ENCODE assay signal across 8 cellular contexts in the genomic region with DNA sequence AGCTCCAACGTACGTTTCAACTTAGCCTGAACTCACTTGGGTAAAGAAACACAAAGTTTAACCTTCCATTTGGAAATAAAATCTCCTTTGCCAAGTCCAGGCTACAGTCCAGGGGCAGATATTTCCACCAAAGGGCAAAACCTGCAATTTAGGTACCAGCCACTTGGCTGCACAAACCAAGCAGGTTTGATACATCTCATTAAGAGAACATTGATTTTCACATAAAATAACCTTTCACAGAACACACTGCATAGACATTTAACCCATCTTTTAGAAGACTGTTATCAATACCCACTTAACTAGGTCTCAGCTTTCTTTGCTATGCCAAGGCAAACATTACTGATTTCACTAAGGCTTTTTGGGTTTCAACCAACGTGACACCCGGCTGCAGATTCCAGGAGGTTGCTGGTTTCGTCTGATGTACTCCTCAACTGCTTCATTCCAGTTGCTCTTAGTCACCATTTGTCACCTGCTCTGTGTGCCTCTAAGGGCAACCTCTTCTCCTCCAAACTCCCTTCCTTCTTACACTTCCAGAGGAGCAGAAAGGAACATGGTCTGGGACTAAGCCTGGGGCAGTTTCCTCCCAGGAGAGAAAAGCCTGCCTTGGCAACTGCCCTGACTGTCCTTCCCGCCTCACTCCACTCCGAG.
DNase-seq lines count a peak whose midpoint lies in the region; ATAC-seq and TF ChIP-seq lines count a peak whose summit lies in the region.
"Had no signal": no experiment of that assay in that cellular context is flagged by ENCODE, and none has a peak within 500 bp of the region (broad histone marks: within the 10 kb centered on the region; RNA-seq: fewer than 3 reads in every experiment).

No MANE protein-coding gene starts in this region.

- H2AFZ ChIP-seq in HCT116 (ENCODE audit: low read depth, low read length, poor library complexity, severe bottlenecking), result no peak overlapping the region

- ATAC-seq in HCT116 (peak; percentile 80), thoracic aorta (ENCODE audit: insufficient number of reproducible peaks, low FRiP score, low read depth) (no peak), HG03457 (IDR thresholded peaks at IDR 0.05; ENCODE audit: unreplicated experiment) (no peak)

- H3K36me3 ChIP-seq in HCT116 (ENCODE audit: control insufficient read depth in 1 of 2, insufficient read depth in 2 of 2, low read length in 2 of 2), result no peaks in the 10 kb centered on the region; a peak in 1 of 4 replicates
- no peaks in the 10 kb centered on the region for H3K36me3 ChIP-seq in thoracic aorta

- H3K4me2 ChIP-seq in HCT116 (ENCODE audit: low read length), result peak overlapping the region; percentile 58

- TF ChIP-seq CTCF in HCT116 (IDR thresholded peaks at IDR 0.05 in 2 of 3, conservative IDR thresholded peaks at IDR 0.05 in 1 of 3; ENCODE audit: borderline replicate concordance in 1 of 3, insufficient read depth in 1 of 3, low read depth in 2 of 3, low read length in 2 of 3) (peak in 2 of 3 experiments; percentile 7 to 46; a peak in 2 of 6 replicates), thoracic aorta (IDR thresholded peaks at IDR 0.05) (no peak)

- H3K4me1 ChIP-seq in HCT116 (ENCODE audit: control insufficient read depth in 1 of 2, insufficient read depth in 2 of 2, low read length in 2 of 2) (peaks cover 19 to 68% of the 10 kb centered on the region in 2 experiments), thoracic aorta (ENCODE audit: control insufficient read depth in 1 of 2, low read depth in 2 of 2) (peaks cover 10 to 35% of the 10 kb centered on the region in 2 donors)

- no peaks in the 10 kb centered on the region for H4K20me1 ChIP-seq in HCT116 (ENCODE audit: insufficient read depth)

- H3K9me3 ChIP-seq in HCT116 (ENCODE audit: control insufficient read depth in 1 of 2, insufficient read depth in 1 of 2, low read depth in 1 of 2, low read length in 2 of 2) (no peaks in the 10 kb centered on the region), thoracic aorta (no peaks in the 10 kb centered on the region)

- H3K4me3 ChIP-seq in HCT116 (replicated peaks in 1 of 2; ENCODE audit: low read depth in 1 of 2, low read length in 2 of 2) (peak overlapping the region in 1 of 2 experiments; percentile 13; a peak in 1 of 4 replicates), thoracic aorta (peak overlapping the region; percentile 1)

- no TSS peak for BruUV-seq in HCT116 (replicated peaks; lab: Mats Ljungman, UMichigan)

- peak; percentile 64 for DNase-seq in HCT116 (ENCODE audit: low read depth, low spot score)
- DNase-seq in SW480 (ENCODE audit: low spot score), result peak; percentile 35
- peak; percentile 41 for DNase-seq in glomerular visceral epithelial cell (ENCODE audit: extremely low spot score)
- no peak for DNase-seq in thoracic aorta (ENCODE audit: low spot score)
- no peak for DNase-seq in NCI-H82 (lab: John Stamatoyannopoulos, UW)
- no peak for DNase-seq in NOMO-1 treated with dmso at 0.1 percent for 144 hours (lab: John Stamatoyannopoulos, UW; ENCODE audit: unreplicated experiment)
- DNase-seq: activated CD4-positive, alpha-beta T cell treated with anti-CD3 and anti-CD28 coated beads, Interleukin-2, amount 50 U/mL, for 48 hours had no signal

- POLR2A ChIA-PET in HCT116 (lab: Charles Lee), result no interaction called here

- H3K27ac ChIP-seq in HCT116 (ENCODE audit: low read depth, low read length) (peak overlapping the region; percentile 30; the same call in 1 of the 2 replicates), thoracic aorta (peak overlapping the region; percentile 50 to 82)

- peak overlapping the region; percentile 18; the same call in 1 of the 2 replicates for H3K9ac ChIP-seq in HCT116 (ENCODE audit: low read length)

- H3K79me2 ChIP-seq in HCT116 (ENCODE audit: insufficient read depth, low read length), result no peaks in the 10 kb centered on the region

- RAD21 ChIA-PET in HCT116 (lab: Charles Lee; ENCODE audit: low non-redundant PET in 1 of 2, low total read pairs in 2 of 2, uncharacterized antibody in 2 of 2, unreplicated experiment in 2 of 2), result no interaction called here

- H3K27me3 ChIP-seq in HCT116 (ENCODE audit: insufficient read depth, low read length) (no peaks in the 10 kb centered on the region), thoracic aorta (replicated peaks; ENCODE audit: insufficient read depth) (no peaks in the 10 kb centered on the region)

- no peak for TF ChIP-seq POLR2A in HCT116 (IDR thresholded peaks at IDR 0.05; ENCODE audit: borderline replicate concordance, extremely low read depth, insufficient read depth, insufficient read length)

- intact Hi-C loops in HCT116 (cut with micrococcal nuclease), result no loop called here

- no peaks in the 10 kb centered on the region for H3K9me2 ChIP-seq in HCT116 (ENCODE audit: insufficient read depth)

- CTCF ChIA-PET in HCT116 (lab: Charles Lee), result interaction anchor here (0.7 to 1.6 kb wide), 2 partner anchors 11 to 92 kb away, joined by 3 to 4 read pairs; no protein-coding TSS in a partner anchor

- peak; percentile 7; the same call in 1 of the 2 replicates for TF ChIP-seq RAD21 in HCT116 (IDR thresholded peaks at IDR 0.05; ENCODE audit: low read depth)

TF ChIP-seq in HCT116, 20 proteins besides CTCF, POLR2A, EP300 and RAD21:
- no peak for TF ChIP-seq ZNF274 (IDR thresholded peaks at IDR 0.05; ENCODE audit: low read depth, low read length)
- TF ChIP-seq CBX3 (IDR thresholded peaks at IDR 0.05; ENCODE audit: low read depth), result peak; percentile 65; the same call in 1 of the 2 replicates
- TF ChIP-seq, protein P1, sequence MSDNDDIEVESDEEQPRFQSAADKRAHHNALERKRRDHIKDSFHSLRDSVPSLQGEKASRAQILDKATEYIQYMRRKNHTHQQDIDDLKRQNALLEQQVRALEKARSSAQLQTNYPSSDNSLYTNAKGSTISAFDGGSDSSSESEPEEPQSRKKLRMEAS (IDR thresholded peaks at IDR 0.05), result peak; percentile 55; the same call in 1 of the 2 replicates
- TF ChIP-seq SIN3A (IDR thresholded peaks at IDR 0.05; ENCODE audit: low read depth), result 0 out of 2 replicates have a peak, but pooled peaks have one; percentile 33
- no peak for TF ChIP-seq TCF7L2 (IDR thresholded peaks at IDR 0.05; ENCODE audit: borderline replicate concordance, extremely low read depth, insufficient read depth, insufficient read length)
- TF ChIP-seq SP1 (IDR thresholded peaks at IDR 0.05; ENCODE audit: low read depth), result peak; percentile 48; the same call in 1 of the 2 replicates
- peak; percentile 54 for TF ChIP-seq JUND (IDR thresholded peaks at IDR 0.05)
- peak; percentile 75 for TF ChIP-seq FOSL1 (IDR thresholded peaks at IDR 0.05; ENCODE audit: low read depth)

Comparison
In these comparisons a context has a peak if more than half of its experiments do, and no peak if none do; other contexts are left out.
1. DNase-seq: peak in HCT116 (single experiment), SW480 (single experiment) and glomerular visceral epithelial cell (single experiment); none in thoracic aorta (single experiment), NCI-H82 (single experiment) and NOMO-1 treated with dmso at 0.1 percent for 144 hours (single experiment).